Comparison of ENCODE assay signal across 18 cellular contexts in the genomic region with DNA sequence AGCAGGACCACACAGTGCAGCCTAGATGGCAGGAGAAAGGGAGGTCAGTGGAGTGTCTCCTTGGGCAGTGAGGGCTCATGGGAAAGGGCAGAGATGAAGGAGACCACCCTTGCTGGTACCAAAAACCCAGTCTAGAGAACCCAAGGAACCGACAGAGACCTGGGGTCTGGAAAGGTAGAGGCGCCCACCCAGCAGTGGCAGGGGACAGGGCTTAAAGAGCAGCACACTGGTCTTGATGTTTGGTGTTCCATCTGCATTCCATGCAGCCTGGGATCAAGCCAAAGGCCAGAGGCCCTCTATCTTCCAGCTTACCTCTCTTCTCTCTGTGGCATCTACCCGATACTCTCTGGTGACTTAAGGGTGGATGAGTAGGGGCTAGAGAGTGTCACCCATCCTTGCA.
DNase-seq lines count a peak whose midpoint lies in the region; ATAC-seq and TF ChIP-seq lines count a peak whose summit lies in the region.
"Had no signal": no experiment of that assay in that cellular context is flagged by ENCODE, and none has a peak within 500 bp of the region (broad histone marks: within the 10 kb centered on the region; RNA-seq: fewer than 3 reads in every experiment).

No MANE protein-coding gene starts in this region.

- no peak overlapping the region for H3K27ac ChIP-seq in IMR-90 (ENCODE audit: insufficient read depth, low read length)
- no peak overlapping the region for H3K27ac ChIP-seq in coronary artery
- no peak overlapping the region for H3K27ac ChIP-seq in gastroesophageal sphincter

- H3K4ac ChIP-seq in IMR-90 (ENCODE audit: low read depth, low read length) = no peak overlapping the region

- POLR2A ChIA-PET in IMR-90 (lab: Charles Lee; ENCODE audit: unreplicated experiment) = no interaction called here

- H4K91ac ChIP-seq in IMR-90 (ENCODE audit: insufficient read depth, low read depth, low read length) = no peak overlapping the region

- H3K9me1 ChIP-seq in IMR-90 (ENCODE audit: insufficient read depth, low read length) = no peaks in the 10 kb centered on the region

- H3K18ac ChIP-seq in IMR-90 (ENCODE audit: low read depth, low read length) = no peak overlapping the region

- no peaks in the 10 kb centered on the region for H3K9me3 ChIP-seq in IMR-90 (ENCODE audit: control insufficient read depth, insufficient read depth, low read length)
- no peaks in the 10 kb centered on the region for H3K9me3 ChIP-seq in gastroesophageal sphincter
- H3K9me3 ChIP-seq: BE2C had no signal

- H3K14ac ChIP-seq in IMR-90 (replicated peaks; ENCODE audit: low read depth, low read length) = no peak overlapping the region

- H2AFZ ChIP-seq in IMR-90 (replicated peaks; ENCODE audit: low read length, poor library complexity) = no peak overlapping the region

- no peak for TF ChIP-seq CTCF in IMR-90 (conservative IDR thresholded peaks at IDR 0.05; ENCODE audit: low read depth, low read length)
- TF ChIP-seq CTCF in coronary artery (IDR thresholded peaks at IDR 0.05) = no peak
- no peak for TF ChIP-seq CTCF in progenitor cell of endocrine pancreas (IDR thresholded peaks at IDR 0.05; ENCODE audit: unreplicated experiment)
- no peak for TF ChIP-seq CTCF in gastroesophageal sphincter (IDR thresholded peaks at IDR 0.05)

- H3K4me1 Mint-ChIP-seq in progenitor cell of endocrine pancreas (ENCODE audit: low read depth) = no peaks in the 10 kb centered on the region
- H3K4me1 Mint-ChIP-seq: CD4-positive, CD25-positive, alpha-beta regulatory T cell; CD8-positive, alpha-beta memory T cell had no signal

- H4K20me1 ChIP-seq in IMR-90 (ENCODE audit: insufficient read depth, low read length) = no peaks in the 10 kb centered on the region

- H2AK9ac ChIP-seq in IMR-90 (replicated peaks; ENCODE audit: low read depth, low read length, poor library complexity) = peak overlapping the region; percentile 58

- no peak overlapping the region for H3K56ac ChIP-seq in IMR-90 (ENCODE audit: extremely low read depth, insufficient read depth, low read length)

- H3K4me3 ChIP-seq in IMR-90 (ENCODE audit: insufficient read depth, low read depth, low read length) (no peak overlapping the region), coronary artery (no peak overlapping the region), gastroesophageal sphincter (no peak overlapping the region)
- H3K4me3 ChIP-seq: GM12878 had no signal

- no peak for ATAC-seq in IMR-90 (ENCODE audit: low read depth)
- no peak for ATAC-seq in gastroesophageal sphincter
- ATAC-seq in left colon = no peak
- ATAC-seq: GM12878 had no signal

- no peak overlapping the region for H2AK5ac ChIP-seq in IMR-90 (ENCODE audit: low read depth, low read length)

- H2BK15ac ChIP-seq in IMR-90 (ENCODE audit: low read depth, low read length) = no peak overlapping the region

- H4K8ac ChIP-seq in IMR-90 (ENCODE audit: low read depth in 2 of 2, low read length in 2 of 2) = no peak overlapping the region

- DNase-seq in IMR-90 (no peak), coronary artery (ENCODE audit: low spot score) (peak; percentile 22), progenitor cell of endocrine pancreas (ENCODE audit: low spot score, unreplicated experiment) (peak; percentile 1), SHP77 (lab: John Stamatoyannopoulos, UW) (no peak), left colon (no peak)
- DNase-seq: ACHN; BE2C; C1 segment of cervical spinal cord; CD4-positive, CD25-positive, alpha-beta regulatory T cell; CD8-positive, alpha-beta memory T cell; COR-L47; DMS 273 treated with DMSO at 0.1 percent for 48 hours; DMS53; DND-41; EL; HCEC 1CT had no signal

- no peak for TF ChIP-seq RAD21 in IMR-90 (IDR thresholded peaks at IDR 0.05; ENCODE audit: low read length)

- no peak overlapping the region for H3K23ac ChIP-seq in IMR-90 (ENCODE audit: low read depth, low read length)

- H3K36me3 ChIP-seq in IMR-90 (ENCODE audit: control insufficient read depth, insufficient read depth, low read length) (no peaks in the 10 kb centered on the region), gastroesophageal sphincter (no peaks in the 10 kb centered on the region)
- H3K36me3 ChIP-seq: BE2C had no signal

- no CpG with 5 or more reads among the region's 3 CpGs for WGBS in IMR-90 (ENCODE audit: extremely low coverage in 2 of 2, insufficient read length in 1 of 2), 2 experiments
- 100% methylated on average over 1 of the region's 3 CpGs for WGBS in gastroesophageal sphincter (ENCODE audit: low coverage in 1 of 2), 2 donors

- H3K27me3 Mint-ChIP-seq in progenitor cell of endocrine pancreas = no peaks in the 10 kb centered on the region
- H3K27me3 Mint-ChIP-seq: CD4-positive, CD25-positive, alpha-beta regulatory T cell had no signal

- H3K27me3 ChIP-seq in IMR-90 (ENCODE audit: control insufficient read depth, insufficient read depth, low read length) = peaks cover 28% of the 10 kb centered on the region
- H3K27me3 ChIP-seq in gastroesophageal sphincter = no peaks in the 10 kb centered on the region
- H3K27me3 ChIP-seq: BE2C had no signal

- TF ChIP-seq POLR2A in IMR-90 (IDR thresholded peaks at IDR 0.05; ENCODE audit: low read depth, low read length) (no peak), gastroesophageal sphincter (IDR thresholded peaks at IDR 0.05) (no peak)

- H3K4me1 ChIP-seq in IMR-90 (ENCODE audit: control insufficient read depth, insufficient read depth, low read length) = no peaks in the 10 kb centered on the region
- no peaks in the 10 kb centered on the region for H3K4me1 ChIP-seq in gastroesophageal sphincter
- H3K4me1 ChIP-seq: BE2C had no signal

- in situ Hi-C loops in IMR-90 (cut with MboI; ENCODE audit: low sequenced_read_pairs) = loop anchor here (25.0 kb wide), 1 partner anchor 200 kb away; the partner anchor contains the start of gene EFNB1

- no peak overlapping the region for H2BK5ac ChIP-seq in IMR-90 (ENCODE audit: low read depth, low read length, poor library complexity, severe bottlenecking)

- H3K79me1 ChIP-seq in IMR-90 (ENCODE audit: low read depth in 1 of 2, low read length in 2 of 2) = no peaks in the 10 kb centered on the region

- no TSS peak for BruUV-seq in IMR-90 (replicated peaks; lab: Mats Ljungman, UMichigan)

- H3K4me3 Mint-ChIP-seq in progenitor cell of endocrine pancreas (ENCODE audit: low read depth) = no peak overlapping the region
- H3K4me3 Mint-ChIP-seq: CD4-positive, CD25-positive, alpha-beta regulatory T cell; CD8-positive, alpha-beta memory T cell had no signal

- TF ChIP-seq EP300 in gastroesophageal sphincter (IDR thresholded peaks at IDR 0.05) = no peak

- H2BK20ac ChIP-seq in IMR-90 (ENCODE audit: low read depth, low read length) = no peak overlapping the region

- dilution Hi-C loops in IMR-90 (cut with HindIII; ENCODE audit: low sequenced_read_pairs, unreplicated experiment) = no loop called here

- H3K9me3 Mint-ChIP-seq in progenitor cell of endocrine pancreas (ENCODE audit: low read depth) = peaks cover 18% of the 10 kb centered on the region
- H3K9me3 Mint-ChIP-seq: CD4-positive, CD25-positive, alpha-beta regulatory T cell; CD8-positive, alpha-beta memory T cell had no signal

- H2BK120ac ChIP-seq in IMR-90 (ENCODE audit: low read depth, low read length) = no peak overlapping the region

- CTCF ChIA-PET in IMR-90 (lab: Yijun Ruan, JAX) = no interaction called here

- no peak overlapping the region for H3K4me2 ChIP-seq in IMR-90 (ENCODE audit: low read depth, low read length)

- no peaks in the 10 kb centered on the region for H3K36me3 Mint-ChIP-seq in progenitor cell of endocrine pancreas (ENCODE audit: insufficient read depth)
- H3K36me3 Mint-ChIP-seq: CD4-positive, CD25-positive, alpha-beta regulatory T cell; CD8-positive, alpha-beta memory T cell had no signal

- no peak overlapping the region for H3K9ac ChIP-seq in IMR-90 (ENCODE audit: low read depth, low read length)

- H3K27ac Mint-ChIP-seq in progenitor cell of endocrine pancreas = no peak overlapping the region
- H3K27ac Mint-ChIP-seq: CD4-positive, CD25-positive, alpha-beta regulatory T cell had no signal

- no peak overlapping the region for H4K5ac ChIP-seq in IMR-90 (ENCODE audit: low read depth, low read length)

- intact Hi-C loops in IMR-90 (cut with micrococcal nuclease) = no loop called here
- intact Hi-C loops in left colon (cut with DNase I, micrococcal nuclease) = no loop called here

TF ChIP-seq in IMR-90, 13 proteins besides CTCF, POLR2A, EP300 and RAD21:
- TF ChIP-seq SMC3 (IDR thresholded peaks at IDR 0.05; ENCODE audit: low read depth, low read length) (no peak), MXI1 (IDR thresholded peaks at IDR 0.05; ENCODE audit: borderline replicate concordance, low read depth, low read length) (no peak), MAFK (IDR thresholded peaks at IDR 0.05; ENCODE audit: low read depth, low read length) (no peak), RCOR1 (IDR thresholded peaks at IDR 0.05; ENCODE audit: insufficient replicate concordance, low read length) (no peak), ELK1 (IDR thresholded peaks at IDR 0.05; ENCODE audit: borderline replicate concordance, low read depth, low read length) (no peak), USF2 (IDR thresholded peaks at IDR 0.05; ENCODE audit: low read depth, low read length) (no peak), CHD1 (IDR thresholded peaks at IDR 0.05; ENCODE audit: low read depth, low read length) (no peak), FOS (IDR thresholded peaks at IDR 0.05; ENCODE audit: low read depth, low read length) (no peak), RFX5 (IDR thresholded peaks at IDR 0.05; ENCODE audit: low read depth, low read length) (no peak), MAZ (IDR thresholded peaks at IDR 0.05; ENCODE audit: borderline replicate concordance, low read depth, low read length) (no peak), CEBPB (IDR thresholded peaks at IDR 0.05; ENCODE audit: low read depth, low read length) (no peak), NFE2L2 (IDR thresholded peaks at IDR 0.05; ENCODE audit: low read depth, low read length) (no peak), BHLHE40 (IDR thresholded peaks at IDR 0.05; ENCODE audit: low read depth, low read length) (no peak)
TF ChIP-seq in IMR-90: peak in this region for 0.

Comparison
In these comparisons a context has a peak if more than half of its experiments do, and no peak if none do; other contexts are left out.
1. DNase-seq: peak in coronary artery (single experiment) and progenitor cell of endocrine pancreas (single experiment); none in IMR-90 (single experiment), SHP77 (0 of 2) and left colon (0 of 2).